Comparison of ENCODE assay signal across 8 cellular contexts in genomic region chr2:86442642-86443005, GRCh38. TPM values are rescaled to one million over a fixed set of nuclear protein-coding genes. Genes with fewer than 3 reads are reported as not detected.
DNase-seq lines count a peak whose midpoint lies in the region; ATAC-seq, FAIRE-seq and TF ChIP-seq lines count a peak whose summit lies in the region.

No MANE protein-coding gene starts in this region.

- peaks cover 10% of the 10 kb centered on the region for H3K9me3 Mint-ChIP-seq in activated CD4-positive, alpha-beta T cell treated with anti-CD3 and anti-CD28 coated beads, Interleukin-2, amount 10 ng/mL, durations not matched to agents 24 days and 14 days

- peaks cover 28% of the 10 kb centered on the region for H3K9me3 ChIP-seq in A549

- TF ChIP-seq RAD21 in A549 (conservative IDR thresholded peaks at IDR 0.05 in 1 of 2, IDR thresholded peaks at IDR 0.05 in 1 of 2), result no peak

- peak; percentile 46 for FAIRE-seq in A549 (lab: Jason Lieb, UNC)

- peak overlapping the region; percentile 95 for H3K4me3 Mint-ChIP-seq in activated CD4-positive, alpha-beta T cell treated with anti-CD3 and anti-CD28 coated beads, Interleukin-2, amount 10 ng/mL, durations not matched to agents 24 days and 14 days

- peak overlapping the region; percentile 98 for H3K4me2 ChIP-seq in A549

- no peaks in the 10 kb centered on the region for H3K27me3 Mint-ChIP-seq in activated CD4-positive, alpha-beta T cell treated with anti-CD3 and anti-CD28 coated beads, Interleukin-2, amount 10 ng/mL, durations not matched to agents 24 days and 14 days

- peak overlapping the region; percentile 71 for H3K4me3 ChIP-seq in A549

- H3K4me1 ChIP-seq in A549, result peaks cover 11% of the 10 kb centered on the region

- no peak for TF ChIP-seq CTCF in A549 (IDR thresholded peaks at IDR 0.05)

- POLR2A ChIA-PET in A549 (lab: Yijun Ruan, JAX), result interaction anchor here (1.1 to 3.6 kb wide), 9 partner anchors 13 to 248 kb away, joined by 3 to 43 read pairs (median 15); partner anchors contain the start of genes CHMP3 and IMMT

- ATAC-seq in A549, result peak; percentile 71 to 91
- ATAC-seq in GM18517 (IDR thresholded peaks at IDR 0.05; ENCODE audit: unreplicated experiment), result peak; percentile 63
- ATAC-seq in HG03066 (IDR thresholded peaks at IDR 0.05; ENCODE audit: low read depth, unreplicated experiment), result peak; percentile 61

- 12% methylated on average over 5 of the region's 5 CpGs for WGBS in A549 (ENCODE audit: missing lambda C conversion rate)

- peaks cover 49% of the 10 kb centered on the region for H3K4me1 Mint-ChIP-seq in activated CD4-positive, alpha-beta T cell treated with anti-CD3 and anti-CD28 coated beads, Interleukin-2, amount 10 ng/mL, durations not matched to agents 24 days and 14 days

- no peak for TF ChIP-seq POLR2A in A549 (IDR thresholded peaks at IDR 0.05; ENCODE audit: low read length)

- CTCF ChIA-PET in A549 (lab: Yijun Ruan, JAX), result interaction anchor here (1.0 to 1.5 kb wide), 3 partner anchors 9 to 25 kb away, joined by 3 to 4 read pairs (median 3); no protein-coding TSS in a partner anchor

- DNase-seq in A549 (ENCODE audit: low read depth in 1 of 2, low spot score in 1 of 2), result peak; percentile 80 to 92
- peak; percentile 85 for DNase-seq in NCI-H446 treated with DMSO at 0.1 percent for 48 hours (lab: John Stamatoyannopoulos, UW)
- DNase-seq in activated CD4-positive, alpha-beta T cell treated with anti-CD3 and anti-CD28 coated beads, Interleukin-2, amount 10 ng/mL, durations not matched to agents 24 days and 14 days, result peak; percentile 94
- DNase-seq in dedifferentiated amniotic fluid mesenchymal stem cell (ENCODE audit: extremely low spot score), result peak; percentile 88
- peak; percentile 95 for DNase-seq in left kidney (ENCODE audit: low read depth, low spot score)
- peak; percentile 65 for DNase-seq in stimulated activated CD4-positive, alpha-beta T cell treated with anti-CD3 and anti-CD28 coated beads, Interleukin-2, amount 100 ng/mL, for 4 hours (ENCODE audit: low read depth)

- intact Hi-C loops in activated CD4-positive, alpha-beta T cell treated with anti-CD3 and anti-CD28 coated beads, Interleukin-2, amount 10 ng/mL, durations not matched to agents 24 days and 14 days (cut with micrococcal nuclease), result loop anchor here (1.0 to 5.0 kb wide), 4 partner anchors 26 to 247 kb away; partner anchors contain the start of genes CHMP3 and IMMT

- peak overlapping the region; percentile 94 to 96 for H3K27ac ChIP-seq in A549

- peak overlapping the region; percentile 96 for H3K27ac Mint-ChIP-seq in activated CD4-positive, alpha-beta T cell treated with anti-CD3 and anti-CD28 coated beads, Interleukin-2, amount 10 ng/mL, durations not matched to agents 24 days and 14 days

- no peak for TF ChIP-seq EP300 in A549 (IDR thresholded peaks at IDR 0.05)

- H3K36me3 Mint-ChIP-seq in activated CD4-positive, alpha-beta T cell treated with anti-CD3 and anti-CD28 coated beads, Interleukin-2, amount 10 ng/mL, durations not matched to agents 24 days and 14 days (ENCODE audit: low read depth), result peaks cover 58% of the 10 kb centered on the region

TF ChIP-seq in A549, 52 proteins besides CTCF, POLR2A, EP300 and RAD21:
- TF ChIP-seq RARB (CRISPR knock-in tag; IDR thresholded peaks at IDR 0.05) (no peak), ZFP36 (IDR thresholded peaks at IDR 0.05; ENCODE audit: borderline replicate concordance, partially characterized antibody) (peak; percentile 92)

RNA-seq across cellular contexts. Expression of gene KDM3A, which starts 1.5 kb away (rescaled TPM):
- polyA plus RNA-seq in A549 (2011; rRNA removed), result 53.7 and 57.0 TPM in 2 replicates
- 12.5 and 12.8 TPM in 2 replicates for polyA plus RNA-seq in A549 (2012; cell fraction: cytosol; rRNA removed)
- polyA plus RNA-seq in A549 (2012; cell fraction: nucleus; rRNA removed), result 21.1 and 34.6 TPM in 2 replicates
- 21.2 to 22.9 TPM (median 21.2 TPM) in 3 replicates for polyA plus RNA-seq in A549 (2017; fragmentation: RNase III; extraction: RNeasy Plus Mini Kit Qiagen cat#74134 plus additional on column Dnase treatment)
- 68.3 and 72.0 TPM in 2 replicates for polyA minus RNA-seq in A549 (2011; rRNA and poly(A)+ RNA removed)
- total RNA-seq in activated CD4-positive, alpha-beta T cell treated with anti-CD3 and anti-CD28 coated beads, Interleukin-2, amount 10 ng/mL, durations not matched to agents 24 days and 14 days, result 69.6 and 74.0 TPM in 2 replicates

Comparison
In these comparisons a context has a peak if more than half of its experiments do, and no peak if none do; other contexts are left out.
1. Peak in every context shown above with its lines: DNase-seq, ATAC-seq, H3K4me3 ChIP-seq and H3K27ac ChIP-seq.